In the genomic region with DNA sequence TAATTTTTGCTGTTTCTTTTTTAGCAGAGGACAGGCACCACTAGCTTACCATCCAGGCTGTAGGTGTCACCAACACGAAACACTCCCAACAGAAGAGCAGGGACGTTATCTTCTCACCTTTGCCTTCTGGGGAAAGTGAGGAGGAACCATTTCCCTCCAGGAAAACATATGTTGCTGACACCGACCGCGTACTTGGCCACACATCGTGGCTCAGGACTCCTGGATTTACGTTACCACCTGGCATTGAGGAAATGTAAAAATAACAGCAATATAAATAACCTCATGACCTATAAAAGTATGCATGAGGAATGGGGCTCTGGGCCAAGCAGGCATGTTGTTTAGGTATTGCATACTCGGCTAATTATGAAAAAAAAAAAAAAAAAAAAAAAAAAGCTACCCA, we compare ENCODE assay signal across 20 cellular contexts.
DNase-seq lines count a peak whose midpoint lies in the region; ATAC-seq, FAIRE-seq and TF ChIP-seq lines count a peak whose summit lies in the region.
"Had no signal": no experiment of that assay in that cellular context is flagged by ENCODE, and none has a peak within 500 bp of the region (broad histone marks: within the 10 kb centered on the region; RNA-seq: fewer than 3 reads in every experiment).

No MANE protein-coding gene starts in this region.

- TF ChIP-seq CTCF in PC-9 (conservative IDR thresholded peaks at IDR 0.05) = no peak
- TF ChIP-seq CTCF in pancreas (IDR thresholded peaks at IDR 0.05) = no peak

- in situ Hi-C loops in Caki2 (cut with HindIII; ENCODE audit: low pct_unique_long_range_greater_than_20kb, low sequenced_read_pairs) = no loop called here

- DNase-seq in Caki2 (ENCODE audit: low read depth) (peak; percentile 2), PC-9 (peak; percentile 16 to 73), mesenchymal stem cell (peak; percentile 45), OCI-M1 (lab: John Stamatoyannopoulos, UW) (no peak), pancreas (no peak), NCI-H1417 (lab: John Stamatoyannopoulos, UW) (no peak)
- no peak for DNase-seq in activated T-cell treated with anti-CD3 and anti-CD28 coated beads, Interleukin-2, amount 50 U/mL, for 1 hour
- DNase-seq: activated CD4-positive, alpha-beta memory T cell treated with anti-CD3 and anti-CD28 coated beads, Interleukin-2, amount 10 ng/mL, durations not matched to agents 7 days and 5 days; activated T-cell treated with anti-CD3 and anti-CD28 coated beads, Interleukin-2, amount 50 U/mL, for 48 hours; glutamatergic neuron; immature natural killer cell; NCI-H2029; NCI-H524 treated with DMSO at 0.1 percent for 48 hours; right lobe of liver; stimulated activated CD4-positive, alpha-beta T cell treated with anti-CD3 and anti-CD28 coated beads, Interleukin-2, amount 100 ng/mL, for 48 hours; substantia nigra; T-cell had no signal

- no peak for FAIRE-seq in pancreas (lab: Jason Lieb, UNC)
- FAIRE-seq: endometrium had no signal

- H2BK120ac ChIP-seq in mesenchymal stem cell (ENCODE audit: low read depth, low read length) = no peak overlapping the region

- H3K4me2 ChIP-seq in PC-9 = peak overlapping the region; percentile 81
- H3K4me2 ChIP-seq in mesenchymal stem cell (ENCODE audit: low read length, poor library complexity, severe bottlenecking) = no peak overlapping the region

- H3K4me3 ChIP-seq in PC-9 (peak overlapping the region; percentile 48), mesenchymal stem cell (ENCODE audit: insufficient read depth in 1 of 2, low read depth in 1 of 2, low read length in 2 of 2) (no peak overlapping the region), pancreas (no peak overlapping the region)
- H3K4me3 ChIP-seq: right lobe of liver had no signal

- H2AFZ ChIP-seq in PC-9 (peak overlapping the region; percentile 65), mesenchymal stem cell (ENCODE audit: low read depth, low read length) (no peak overlapping the region)

- H4K20me1 ChIP-seq in PC-9 (ENCODE audit: insufficient read depth) = no peaks in the 10 kb centered on the region

- H3K9me3 ChIP-seq in PC-9 (ENCODE audit: insufficient read depth, low read depth) (no peaks in the 10 kb centered on the region), mesenchymal stem cell (ENCODE audit: control insufficient read depth, low read length) (no peaks in the 10 kb centered on the region), pancreas (no peaks in the 10 kb centered on the region)
- H3K9me3 ChIP-seq: neutrophil, right lobe of liver had no signal

- H3K23ac ChIP-seq in mesenchymal stem cell (ENCODE audit: low read length in 2 of 2) = no peak overlapping the region

- no peak overlapping the region for H2BK5ac ChIP-seq in mesenchymal stem cell (ENCODE audit: low read depth, low read length, poor library complexity, severe bottlenecking)

- no peaks in the 10 kb centered on the region for H3K36me3 ChIP-seq in PC-9 (ENCODE audit: low read depth)
- H3K36me3 ChIP-seq in mesenchymal stem cell (ENCODE audit: control insufficient read depth in 1 of 2, insufficient read depth in 2 of 2, low read depth in 1 of 2, low read length in 2 of 2) = no peaks in the 10 kb centered on the region
- no peaks in the 10 kb centered on the region for H3K36me3 ChIP-seq in pancreas
- H3K36me3 ChIP-seq: neutrophil, right lobe of liver had no signal

- H3K4ac ChIP-seq in mesenchymal stem cell (ENCODE audit: low read depth in 1 of 2, low read length in 2 of 2) = peak overlapping the region in 1 of 2 experiments; percentile 42

- WGBS in mesenchymal stem cell = 33% methylated on average over 6 of the region's 8 CpGs
- WGBS in pancreas, 2 donors = 63 to 76% methylated on average over 8 of the region's 8 CpGs

- peaks cover 60% of the 10 kb centered on the region for H3K4me1 ChIP-seq in PC-9 (replicated peaks; ENCODE audit: insufficient read depth)
- peaks cover 21% of the 10 kb centered on the region for H3K4me1 ChIP-seq in mesenchymal stem cell (ENCODE audit: control insufficient read depth, insufficient read depth, low read depth, low read length)
- H3K4me1 ChIP-seq in pancreas = no peaks in the 10 kb centered on the region
- H3K4me1 ChIP-seq: right lobe of liver had no signal

- intact Hi-C loops in PC-9 (cut with micrococcal nuclease; ENCODE audit: unreplicated experiment) = loop anchor here (10.0 kb wide), 1 partner anchor 710 kb away; no protein-coding TSS in a partner anchor
- intact Hi-C loops in pancreas (cut with DNase I) = loop anchor here in 1 of 3 donors (10.0 kb wide), 1 partner anchor 630 kb away; a partner anchor contains a TSS

- H3K27me3 ChIP-seq in PC-9 (ENCODE audit: insufficient read depth, low read depth) (no peaks in the 10 kb centered on the region), mesenchymal stem cell (ENCODE audit: control insufficient read depth in 1 of 2, insufficient read depth in 1 of 2, low read length in 2 of 2) (no peaks in the 10 kb centered on the region), pancreas (no peaks in the 10 kb centered on the region)
- H3K27me3 ChIP-seq: neutrophil, right lobe of liver had no signal

- H2AK5ac ChIP-seq in mesenchymal stem cell (ENCODE audit: low read length, severe bottlenecking) = peak overlapping the region; percentile 10

- no peaks in the 10 kb centered on the region for H3K79me1 ChIP-seq in mesenchymal stem cell (replicated peaks; ENCODE audit: low read length, poor library complexity, severe bottlenecking)

- H3F3A ChIP-seq in PC-9 (ENCODE audit: insufficient read depth, low read depth) = peaks cover 50% of the 10 kb centered on the region

- no TSS peak for BruUV-seq in PC-9 (replicated peaks; lab: Mats Ljungman, UMichigan)

- H2BK12ac ChIP-seq in mesenchymal stem cell (ENCODE audit: low read length in 2 of 2) = peak overlapping the region in 1 of 2 experiments; percentile 15

- peak overlapping the region; percentile 29 for H4K91ac ChIP-seq in mesenchymal stem cell (ENCODE audit: low read length)

- H3K14ac ChIP-seq in mesenchymal stem cell (ENCODE audit: low read length in 2 of 2) = no peak overlapping the region

- POLR2A ChIA-PET in PC-9 (lab: Charles Lee; ENCODE audit: unreplicated experiment) = interaction anchor here (0.5 to 0.7 kb wide), 6 partner anchors 8 to 1865 kb away, joined by 3 to 10 read pairs (median 6); no protein-coding TSS in a partner anchor

- peak overlapping the region; percentile 20 for H4K8ac ChIP-seq in mesenchymal stem cell (ENCODE audit: low read length)

- peak overlapping the region; percentile 96 for H3K27ac ChIP-seq in PC-9
- peak overlapping the region; percentile 30 for H3K27ac ChIP-seq in cingulate gyrus (ENCODE audit: low read depth, low read length)
- peak overlapping the region; percentile 98 for H3K27ac ChIP-seq in mesenchymal stem cell (ENCODE audit: low read length, poor library complexity, severe bottlenecking)
- H3K27ac ChIP-seq in pancreas = no peak overlapping the region
- H3K27ac ChIP-seq: neutrophil, right lobe of liver had no signal

- CTCF ChIA-PET in PC-9 (lab: Charles Lee) = interaction anchor here (0.6 to 0.7 kb wide), 2 partner anchors 326 to 922 kb away, joined by 10 to 11 read pairs; no protein-coding TSS in a partner anchor

- no peak overlapping the region for H2BK15ac ChIP-seq in mesenchymal stem cell (ENCODE audit: low read depth, poor library complexity, severe bottlenecking)

- no peaks in the 10 kb centered on the region for H3K79me2 ChIP-seq in PC-9 (ENCODE audit: low read depth)

- no peak for ATAC-seq in pancreas
- ATAC-seq: right lobe of liver, T-cell had no signal

- H3K9ac ChIP-seq in mesenchymal stem cell (ENCODE audit: low read length) = peak overlapping the region; percentile 80

- H3K9me2 ChIP-seq in PC-9 (ENCODE audit: insufficient read depth) = no peaks in the 10 kb centered on the region

- peak overlapping the region in 1 of 2 experiments; percentile 73 for H3K18ac ChIP-seq in mesenchymal stem cell (ENCODE audit: low read depth in 1 of 2, low read length in 2 of 2)

Comparison
In these comparisons a context has a peak if more than half of its experiments do, and no peak if none do; other contexts are left out.
1. DNase-seq: peak in Caki2 (single experiment), PC-9 (2 of 2) and mesenchymal stem cell (single experiment); none in OCI-M1 (single experiment), pancreas (0 of 6), activated T-cell treated with anti-CD3 and anti-CD28 coated beads, Interleukin-2, amount 50 U/mL, for 1 hour (single experiment) and NCI-H1417 (0 of 3).
2. H3K27ac ChIP-seq: peak in PC-9 (single experiment), cingulate gyrus (single experiment) and mesenchymal stem cell (single experiment); none in pancreas (0 of 4).